13 cellular contexts compared by ENCODE assay signal in genomic region chr13:45434556-45435371, GRCh38.
"Had no signal": no experiment of that assay in that cellular context is flagged by ENCODE, and none has a peak within 500 bp of the region (broad histone marks: within the 10 kb centered on the region; RNA-seq: fewer than 3 reads in every experiment).

No MANE protein-coding gene starts in this region.

- H3K27me3 ChIP-seq: suprapubic skin had no signal

- H3K4me3 ChIP-seq: lung, prostate gland, suprapubic skin had no signal

- H3K9me3 ChIP-seq: prostate gland, suprapubic skin had no signal

- H3K4me1 ChIP-seq: prostate gland, suprapubic skin had no signal

- H3K36me3 ChIP-seq: prostate gland, suprapubic skin had no signal

- DNase-seq: activated B cell treated with CpG ODN at 0.5 μM for 24 hours; activated CD4-positive, alpha-beta T cell treated with anti-CD3 and anti-CD28 coated beads for 48 hours; activated CD8-positive, alpha-beta memory T cell treated with anti-CD3 and anti-CD28 coated beads, Interleukin-2, amount 50 U/mL, for 4 hours; activated CD8-positive, alpha-beta T cell treated with anti-CD3 and anti-CD28 coated beads, Interleukin-2, amount 10 ng/mL, durations not matched to agents 7 days and 5 days; activated effector memory CD4-positive, alpha-beta T cell treated with anti-CD3 and anti-CD28 coated beads, Interleukin-2, amount 50 U/mL, for 16 hours; activated T-cell treated with anti-CD3 and anti-CD28 coated beads, Interleukin-2, amount 50 U/mL, for 48 hours; amniotic stem cell; erythroblast; kidney glomerular epithelial cell; right cardiac atrium had no signal

- ATAC-seq: activated CD8-positive, alpha-beta T cell treated with anti-CD3 and anti-CD28 coated beads, Interleukin-2, amount 10 ng/mL, durations not matched to agents 7 days and 5 days; right cardiac atrium had no signal

- H3K27ac ChIP-seq: prostate gland, suprapubic skin had no signal
